ENCODE assay signal across 31 cellular contexts in the genomic region with DNA sequence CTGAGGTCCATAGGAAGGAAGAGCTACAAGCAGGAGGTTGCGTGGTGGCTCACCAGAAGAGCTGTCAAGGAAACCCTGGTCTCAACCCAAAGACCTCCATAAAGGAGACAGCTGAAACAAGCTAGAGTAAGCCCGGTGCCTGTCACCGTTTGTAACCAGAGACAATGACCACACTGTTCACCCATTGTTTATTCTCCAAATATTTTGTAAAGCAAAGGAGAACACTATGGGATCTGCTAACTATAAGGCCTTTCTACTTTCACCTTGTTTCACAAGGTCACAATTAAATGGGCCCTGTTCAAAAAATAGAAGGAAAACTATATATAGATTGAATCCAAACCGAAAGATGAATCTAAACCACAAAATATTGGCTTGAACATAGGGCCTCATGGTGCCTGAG.
"Had no signal": no experiment of that assay in that cellular context is flagged by ENCODE, and none has a peak within 500 bp of the region (broad histone marks: within the 10 kb centered on the region; RNA-seq: fewer than 3 reads in every experiment).

No MANE protein-coding gene starts in this region.

- ATAC-seq: activated CD8-positive, alpha-beta T cell treated with anti-CD3 and anti-CD28 coated beads for 36 hours; activated T-cell treated with anti-CD3 and anti-CD28 coated beads, Interleukin-2, amount 50 U/mL, for 4 hours; activated T-helper 17 cell treated with anti-CD3 and anti-CD28 coated beads, Interleukin-2, amount 50 U/mL, for 72 hours; gastroesophageal sphincter; heart right ventricle had no signal

- H3K4me1 ChIP-seq: colonic mucosa, esophagus squamous epithelium, gastroesophageal sphincter had no signal

- H3K27ac ChIP-seq: cardiac muscle cell, colonic mucosa, epithelial cell of prostate, esophagus squamous epithelium, gastroesophageal sphincter, heart right ventricle had no signal

- H3K4me3 Mint-ChIP-seq: activated CD8-positive, alpha-beta T cell treated with anti-CD3 and anti-CD28 coated beads for 36 hours; activated naive CD8-positive, alpha-beta T cell treated with anti-CD3 and anti-CD28 coated beads, Interleukin-2, amount 10 ng/mL, durations not matched to agents 7 days and 5 days; activated T-cell treated with anti-CD3 and anti-CD28 coated beads, Interleukin-2, amount 50 U/mL, for 4 hours; activated T-helper 17 cell treated with anti-CD3 and anti-CD28 coated beads, Interleukin-2, amount 50 U/mL, for 72 hours had no signal

- H3K36me3 ChIP-seq: cardiac muscle cell, colonic mucosa, esophagus squamous epithelium, gastroesophageal sphincter, heart right ventricle had no signal

- FAIRE-seq: astrocyte, endometrium, endothelial cell of umbilical vein had no signal

- DNase-seq: activated CD4-positive, alpha-beta T cell treated with anti-CD3 and anti-CD28 coated beads for 4 hours; activated CD4-positive, alpha-beta T cell treated with anti-CD3 and anti-CD28 coated beads, Interleukin-2, amount 50 U/mL, for 1 hour; activated CD4-positive, alpha-beta T cell treated with anti-CD3 and anti-CD28 coated beads, Interleukin-2, amount 50 U/mL, for 48 hours; activated CD4-positive, CD25-positive, alpha-beta regulatory T cell; activated CD4-positive, CD25-positive, alpha-beta regulatory T cell treated with anti-CD3 and anti-CD28 coated beads, Interleukin-2, amount 50 U/mL, for 72 hours; activated CD8-positive, alpha-beta memory T cell treated with anti-CD3 and anti-CD28 coated beads for 24 hours; activated CD8-positive, alpha-beta T cell treated with anti-CD3 and anti-CD28 coated beads for 36 hours; activated effector memory CD4-positive, alpha-beta T cell treated with Interleukin-2 at 50 U/mL for 16 hours; activated gamma-delta T cell treated with Interleukin-2 at 50 U/mL for 16 hours; activated naive CD4-positive, alpha-beta T cell treated with anti-CD3 and anti-CD28 coated beads, Interleukin-2, amount 50 U/mL, for 16 hours; activated naive CD4-positive, alpha-beta T cell treated with Interleukin-2 at 50 U/mL for 16 hours; activated naive CD8-positive, alpha-beta T cell treated with anti-CD3 and anti-CD28 coated beads, Interleukin-2, amount 10 ng/mL, durations not matched to agents 7 days and 5 days; activated T-cell treated with anti-CD3 and anti-CD28 coated beads, Interleukin-2, amount 50 U/mL, for 4 hours; amniotic stem cell; anterior cingulate cortex; central memory CD4-positive, alpha-beta T cell; cerebellar nuclear complex; colonic mucosa; effector CD8-positive, alpha-beta T cell; esophagus squamous epithelium; foreskin melanocyte; heart right ventricle; T-helper 1 cell; T-helper 2 cell had no signal

- H3K27me3 Mint-ChIP-seq: activated naive CD8-positive, alpha-beta T cell treated with anti-CD3 and anti-CD28 coated beads, Interleukin-2, amount 10 ng/mL, durations not matched to agents 7 days and 5 days; activated T-helper 17 cell treated with anti-CD3 and anti-CD28 coated beads, Interleukin-2, amount 50 U/mL, for 72 hours had no signal

- H3K27me3 ChIP-seq: cardiac muscle cell, colonic mucosa, esophagus squamous epithelium, gastroesophageal sphincter, heart right ventricle had no signal

- H3K9me3 ChIP-seq: colonic mucosa, esophagus squamous epithelium, gastroesophageal sphincter had no signal

- H3K4me3 ChIP-seq: cardiac muscle cell, colonic mucosa, esophagus squamous epithelium, gastroesophageal sphincter, heart right ventricle had no signal

- H3K36me3 Mint-ChIP-seq: activated naive CD8-positive, alpha-beta T cell treated with anti-CD3 and anti-CD28 coated beads, Interleukin-2, amount 10 ng/mL, durations not matched to agents 7 days and 5 days had no signal

- H3K9me3 Mint-ChIP-seq: activated CD8-positive, alpha-beta T cell treated with anti-CD3 and anti-CD28 coated beads for 36 hours; activated naive CD8-positive, alpha-beta T cell treated with anti-CD3 and anti-CD28 coated beads, Interleukin-2, amount 10 ng/mL, durations not matched to agents 7 days and 5 days; activated T-cell treated with anti-CD3 and anti-CD28 coated beads, Interleukin-2, amount 50 U/mL, for 4 hours; activated T-helper 17 cell treated with anti-CD3 and anti-CD28 coated beads, Interleukin-2, amount 50 U/mL, for 72 hours had no signal

- H3K27ac Mint-ChIP-seq: activated CD8-positive, alpha-beta T cell treated with anti-CD3 and anti-CD28 coated beads for 36 hours; activated naive CD8-positive, alpha-beta T cell treated with anti-CD3 and anti-CD28 coated beads, Interleukin-2, amount 10 ng/mL, durations not matched to agents 7 days and 5 days; activated T-helper 17 cell treated with anti-CD3 and anti-CD28 coated beads, Interleukin-2, amount 50 U/mL, for 72 hours had no signal
